In genomic region chr2:231250146-231250545, GRCh38 we compare ENCODE assay signal across 29 cellular contexts.
DNase-seq lines count a peak whose midpoint lies in the region; ATAC-seq lines count a peak whose summit lies in the region.
"Had no signal": no experiment of that assay in that cellular context is flagged by ENCODE, and none has a peak within 500 bp of the region (broad histone marks: within the 10 kb centered on the region; RNA-seq: fewer than 3 reads in every experiment).

No MANE protein-coding gene starts in this region.

- ATAC-seq in GM21825 (IDR thresholded peaks at IDR 0.05; ENCODE audit: unreplicated experiment) (no peak), HG02798 (IDR thresholded peaks at IDR 0.05; ENCODE audit: poor library complexity, unreplicated experiment) (no peak)
- ATAC-seq: A549; GM12878; left ventricle myocardium superior; natural killer cell treated with Interleukin-12 subunit alpha and Interleukin-12 subunit beta and Interleukin-15 and Interleukin-18, amount 100 ng/mL, for 72 hours; T-helper 17 cell had no signal

- peak; percentile 39 for DNase-seq in AG08395 (ENCODE audit: low spot score)
- peak; percentile 64 for DNase-seq in GM04503 (ENCODE audit: low read depth)
- DNase-seq in NCI-H226 = peak; percentile 28
- DNase-seq in fibroblast of peridontal ligament (ENCODE audit: extremely low read depth) = peak; percentile 63
- no peak for DNase-seq in activated CD4-positive, CD25-positive, alpha-beta regulatory T cell treated with anti-CD3 and anti-CD28 coated beads, Interleukin-2, amount 50 U/mL, for 72 hours
- DNase-seq in stimulated activated CD4-positive, alpha-beta T cell treated with anti-CD3 and anti-CD28 coated beads, Interleukin-1b, Interleukin-23, amount 100 ng/mL, for 48 hours = no peak
- DNase-seq: activated CD4-positive, alpha-beta T cell treated with anti-CD3 and anti-CD28 coated beads for 48 hours; activated gamma-delta T cell; activated naive CD8-positive, alpha-beta T cell treated with anti-CD3 and anti-CD28 coated beads, Interleukin-2, amount 10 ng/mL, durations not matched to agents 7 days and 5 days; activated T-cell treated with anti-CD3 and anti-CD28 coated beads, Interleukin-2, amount 50 U/mL, for 24 hours; Calu3; DMS79 treated with DMSO at 0.1 percent for 48 hours; dorsolateral prefrontal cortex; glutamatergic neuron; Kasumi-1; left ventricle myocardium superior; midbrain; NCI-H1105; NCI-H1930; NCI-H82; SK-N-SH; substantia nigra; T-helper 17 cell; upper lobe of left lung had no signal

Comparison
In these comparisons a context has a peak if more than half of its experiments do, and no peak if none do; other contexts are left out.
1. DNase-seq: peak in AG08395 (single experiment), GM04503 (single experiment), NCI-H226 (single experiment) and fibroblast of peridontal ligament (single experiment); none in activated CD4-positive, CD25-positive, alpha-beta regulatory T cell treated with anti-CD3 and anti-CD28 coated beads, Interleukin-2, amount 50 U/mL, for 72 hours (single experiment) and stimulated activated CD4-positive, alpha-beta T cell treated with anti-CD3 and anti-CD28 coated beads, Interleukin-1b, Interleukin-23, amount 100 ng/mL, for 48 hours (single experiment).